In the genomic region with DNA sequence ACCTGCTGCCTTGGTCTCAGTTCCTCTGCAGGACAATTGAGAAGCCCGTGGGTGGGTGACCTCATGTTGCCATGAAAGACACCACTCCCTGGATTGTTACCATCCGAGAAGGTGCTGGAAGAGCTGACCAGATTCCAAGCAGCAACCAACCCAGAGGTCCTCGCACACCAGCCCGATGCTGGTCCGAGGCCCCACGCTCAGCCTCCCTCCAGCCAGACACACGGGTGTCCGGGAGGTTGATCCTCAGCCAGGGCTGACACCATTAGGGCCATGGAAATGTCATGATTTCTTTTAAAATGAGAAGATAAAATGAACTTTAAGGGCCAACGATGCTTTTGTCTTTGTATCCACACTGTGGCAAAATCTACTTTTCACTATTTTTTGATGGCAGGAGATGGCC, we compare ENCODE assay signal across 18 cellular contexts.
DNase-seq lines count a peak whose midpoint lies in the region; TF ChIP-seq lines count a peak whose summit lies in the region.
"Had no signal": no experiment of that assay in that cellular context is flagged by ENCODE, and none has a peak within 500 bp of the region (broad histone marks: within the 10 kb centered on the region; RNA-seq: fewer than 3 reads in every experiment).

No MANE protein-coding gene starts in this region.

- no peak overlapping the region for H3K9ac ChIP-seq in BLaER1

- H3K36me3 Mint-ChIP-seq in activated naive CD4-positive, alpha-beta T cell treated with anti-CD3 and anti-CD28 coated beads, Interleukin-2, amount 10 ng/mL, durations not matched to agents 7 days and 5 days, result no peaks in the 10 kb centered on the region
- no peaks in the 10 kb centered on the region for H3K36me3 Mint-ChIP-seq in endothelial cell (ENCODE audit: low read depth, unreplicated experiment)
- H3K36me3 Mint-ChIP-seq: CD8-positive, alpha-beta T cell had no signal

- H3K27me3 Mint-ChIP-seq in activated naive CD4-positive, alpha-beta T cell treated with anti-CD3 and anti-CD28 coated beads, Interleukin-2, amount 10 ng/mL, durations not matched to agents 7 days and 5 days, result peaks cover 5% of the 10 kb centered on the region
- peaks cover 6% of the 10 kb centered on the region for H3K27me3 Mint-ChIP-seq in endothelial cell (ENCODE audit: unreplicated experiment)

- H3K27me3 ChIP-seq in BLaER1, result no peaks in the 10 kb centered on the region
- peaks cover 12% of the 10 kb centered on the region for H3K27me3 ChIP-seq in osteoblast (ENCODE audit: insufficient read depth, low read length)

- TF ChIP-seq POLR2A in erythroblast (IDR thresholded peaks at IDR 0.05; ENCODE audit: low read length), result no peak

- no peaks in the 10 kb centered on the region for H3K4me1 Mint-ChIP-seq in activated naive CD4-positive, alpha-beta T cell treated with anti-CD3 and anti-CD28 coated beads, Interleukin-2, amount 10 ng/mL, durations not matched to agents 7 days and 5 days
- no peaks in the 10 kb centered on the region for H3K4me1 Mint-ChIP-seq in endothelial cell (ENCODE audit: unreplicated experiment)

- H3K9me3 ChIP-seq in BLaER1 (no peaks in the 10 kb centered on the region), osteoblast (ENCODE audit: low read depth, low read length) (no peaks in the 10 kb centered on the region)
- H3K9me3 ChIP-seq: A549, Caco-2 had no signal

- CTCF ChIA-PET in activated naive CD4-positive, alpha-beta T cell treated with anti-CD3 and anti-CD28 coated beads, Interleukin-2, amount 10 ng/mL, durations not matched to agents 7 days and 5 days (lab: Charles Lee), result no interaction called here

- no peak overlapping the region for H3K4me3 Mint-ChIP-seq in activated naive CD4-positive, alpha-beta T cell treated with anti-CD3 and anti-CD28 coated beads, Interleukin-2, amount 10 ng/mL, durations not matched to agents 7 days and 5 days
- no peak overlapping the region for H3K4me3 Mint-ChIP-seq in endothelial cell (ENCODE audit: unreplicated experiment)
- H3K4me3 Mint-ChIP-seq: B cell; CD4-positive, alpha-beta T cell; CD8-positive, alpha-beta T cell had no signal

- H3K27ac Mint-ChIP-seq in activated naive CD4-positive, alpha-beta T cell treated with anti-CD3 and anti-CD28 coated beads, Interleukin-2, amount 10 ng/mL, durations not matched to agents 7 days and 5 days, result no peak overlapping the region
- H3K27ac Mint-ChIP-seq in endothelial cell (ENCODE audit: unreplicated experiment), result peak overlapping the region; percentile 59
- H3K27ac Mint-ChIP-seq: B cell; CD4-positive, alpha-beta T cell; CD8-positive, alpha-beta T cell had no signal

- H3K4me3 ChIP-seq in BLaER1 (no peak overlapping the region), osteoblast (ENCODE audit: insufficient read depth, low read length) (no peak overlapping the region)
- H3K4me3 ChIP-seq: A549 had no signal

- H3K27ac ChIP-seq in BLaER1 (no peak overlapping the region), osteoblast (ENCODE audit: low read depth, low read length) (no peak overlapping the region)
- H3K27ac ChIP-seq: 22Rv1, A549, C4-2B had no signal

- H3K4me1 ChIP-seq in BLaER1 (peaks cover 45% of the 10 kb centered on the region), osteoblast (ENCODE audit: insufficient read depth, low read length) (no peaks in the 10 kb centered on the region)
- H3K4me1 ChIP-seq: A549, Caco-2 had no signal

- 0 out of 2 replicates have a peak, but pooled peaks cover 5% of the 10 kb centered on the region for H4K20me1 ChIP-seq in BLaER1
- no peaks in the 10 kb centered on the region for H4K20me1 ChIP-seq in osteoblast (ENCODE audit: insufficient read depth, low read length)

- peak; percentile 2 for DNase-seq in activated naive CD4-positive, alpha-beta T cell treated with anti-CD3 and anti-CD28 coated beads, Interleukin-2, amount 10 ng/mL, durations not matched to agents 7 days and 5 days
- no peak for DNase-seq in activated naive CD4-positive, alpha-beta T cell (lab: John Stamatoyannopoulos, UW)
- DNase-seq in endothelial cell (ENCODE audit: low spot score) (no peak), osteoblast (ENCODE audit: insufficient read length, low spot score, missing footprints) (peak; percentile 65), erythroblast (lab: John Stamatoyannopoulos, UW) (no peak)
- no peak for DNase-seq in activated effector memory CD4-positive, alpha-beta T cell treated with anti-CD3 and anti-CD28 coated beads, Interleukin-2, amount 50 U/mL, for 16 hours
- DNase-seq: AML-193; Caco-2; Calu3; CD4-positive, alpha-beta T cell; CD8-positive, alpha-beta T cell; DMS79 treated with DMSO at 0.1 percent for 48 hours; GF-D8 had no signal

- H3K9me3 Mint-ChIP-seq in activated naive CD4-positive, alpha-beta T cell treated with anti-CD3 and anti-CD28 coated beads, Interleukin-2, amount 10 ng/mL, durations not matched to agents 7 days and 5 days, result no peaks in the 10 kb centered on the region
- no peaks in the 10 kb centered on the region for H3K9me3 Mint-ChIP-seq in endothelial cell (ENCODE audit: unreplicated experiment)
- H3K9me3 Mint-ChIP-seq: CD4-positive, alpha-beta T cell; CD8-positive, alpha-beta T cell had no signal

- H3K79me2 ChIP-seq in osteoblast (ENCODE audit: insufficient read depth, low read length), result no peaks in the 10 kb centered on the region

- TF ChIP-seq CTCF in endothelial cell (IDR thresholded peaks at IDR 0.05; ENCODE audit: unreplicated experiment) (no peak), osteoblast (IDR thresholded peaks at IDR 0.05; ENCODE audit: extremely low read depth, low read depth, low read length) (no peak)

- H3K36me3 ChIP-seq in BLaER1, result no peaks in the 10 kb centered on the region
- H3K36me3 ChIP-seq in osteoblast (ENCODE audit: insufficient read depth, low read length), result no peaks in the 10 kb centered on the region

- no peak overlapping the region for H2AFZ ChIP-seq in osteoblast (ENCODE audit: low read length)

- peak overlapping the region; percentile 30 for H3K4me2 ChIP-seq in BLaER1
- no peak overlapping the region for H3K4me2 ChIP-seq in osteoblast (ENCODE audit: insufficient read depth, low read length)
- H3K4me2 ChIP-seq: A549 had no signal

Comparison
In these comparisons a context has a peak if more than half of its experiments do, and no peak if none do; other contexts are left out.
1. DNase-seq: peak in activated naive CD4-positive, alpha-beta T cell treated with anti-CD3 and anti-CD28 coated beads, Interleukin-2, amount 10 ng/mL, durations not matched to agents 7 days and 5 days (single experiment) and osteoblast (single experiment); none in activated naive CD4-positive, alpha-beta T cell (0 of 4), endothelial cell (single experiment), activated effector memory CD4-positive, alpha-beta T cell treated with anti-CD3 and anti-CD28 coated beads, Interleukin-2, amount 50 U/mL, for 16 hours (single experiment) and erythroblast (0 of 2).